Comparison of ENCODE assay signal across 8 cellular contexts in the genomic region with DNA sequence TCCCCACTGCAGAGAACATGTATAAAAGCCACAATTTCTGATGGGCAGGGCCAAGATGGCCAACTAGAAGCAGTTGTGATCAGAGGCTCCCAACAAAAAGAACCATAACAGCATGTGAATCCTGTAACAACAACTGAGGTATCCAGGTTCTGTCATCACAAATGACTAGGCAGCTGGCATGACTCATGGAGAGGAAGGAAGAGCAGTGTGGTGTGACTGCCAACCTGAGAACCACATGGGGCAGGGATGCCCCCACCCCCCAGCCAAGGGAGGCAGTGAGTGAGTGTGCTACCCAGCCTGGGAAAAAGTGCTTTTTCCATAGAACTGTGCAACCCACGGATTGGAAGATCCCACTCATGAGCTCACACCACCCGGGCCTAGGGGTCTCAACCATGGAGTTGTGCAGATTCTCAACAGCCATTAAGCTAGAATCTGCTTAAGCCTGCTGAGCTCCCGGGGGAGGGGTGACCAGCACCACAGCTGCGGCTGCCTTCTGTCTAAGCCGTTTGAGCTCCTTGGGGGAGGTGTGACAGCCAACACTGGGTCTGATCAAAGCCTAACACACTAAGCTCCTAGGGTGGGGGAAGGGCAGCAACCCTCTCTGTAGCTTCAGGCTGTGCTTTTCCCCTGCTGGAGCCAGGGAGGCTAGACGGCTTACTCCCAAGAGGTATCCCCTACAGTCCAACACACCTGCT.
DNase-seq lines count a peak whose midpoint lies in the region; ATAC-seq lines count a peak whose summit lies in the region.

No MANE protein-coding gene starts in this region.

- peak; percentile 99 for DNase-seq in NCI-H82 (lab: John Stamatoyannopoulos, UW)
- DNase-seq in activated naive CD4-positive, alpha-beta T cell treated with anti-CD3 and anti-CD28 coated beads, Interleukin-2, amount 50 U/mL, for 16 hours = peak; percentile 14
- DNase-seq in stimulated activated CD4-positive, alpha-beta T cell treated with anti-CD3 and anti-CD28 coated beads, Interleukin-2, amount 100 ng/mL, for 4 hours (ENCODE audit: low read depth) = peak; percentile 2
- no peak for DNase-seq in NCI-H1417 (lab: John Stamatoyannopoulos, UW)
- DNase-seq in sciatic nerve (ENCODE audit: low spot score) = no peak
- DNase-seq in NOMO-1 (lab: John Stamatoyannopoulos, UW; ENCODE audit: unreplicated experiment in 2 of 2) = no peak
- DNase-seq in HT-29 (ENCODE audit: low spot score) = no peak

- peak; percentile 71 for ATAC-seq in GM21423 (IDR thresholded peaks at IDR 0.05; ENCODE audit: unreplicated experiment)
- no peak for ATAC-seq in sciatic nerve

- intact Hi-C loops in sciatic nerve (cut with DNase I) = no loop called here

Comparison
In these comparisons a context has a peak if more than half of its experiments do, and no peak if none do; other contexts are left out.
1. DNase-seq: peak in NCI-H82 (single experiment), activated naive CD4-positive, alpha-beta T cell treated with anti-CD3 and anti-CD28 coated beads, Interleukin-2, amount 50 U/mL, for 16 hours (single experiment) and stimulated activated CD4-positive, alpha-beta T cell treated with anti-CD3 and anti-CD28 coated beads, Interleukin-2, amount 100 ng/mL, for 4 hours (single experiment); none in NCI-H1417 (0 of 3), sciatic nerve (single experiment), NOMO-1 (0 of 2) and HT-29 (single experiment).